Comparison of ENCODE assay signal across 19 cellular contexts in genomic region chr3:100629728-100630127, GRCh38. TPM values are rescaled to one million over a fixed set of nuclear protein-coding genes. Genes with fewer than 3 reads are reported as not detected.
"Had no signal": no experiment of that assay in that cellular context is flagged by ENCODE, and none has a peak within 500 bp of the region (broad histone marks: within the 10 kb centered on the region; RNA-seq: fewer than 3 reads in every experiment).

No MANE protein-coding gene starts in this region.

- H3K4me1 Mint-ChIP-seq: nephron progenitor cell had no signal

- H3K27ac ChIP-seq: esophagus muscularis mucosa, stomach, thoracic aorta had no signal

- H3K4me3 Mint-ChIP-seq: activated naive CD4-positive, alpha-beta T cell treated with anti-CD3 and anti-CD28 coated beads for 36 hours; dendritic cell treated with granulocyte-macrophage colony-stimulating factor and Interleukin-4, amounts not matched to agents 40 ng/mL and 50 ng/mL, for 4 days; endodermal cell; nephron progenitor cell; T-helper 1 cell treated with Interleukin-12 subunit alpha and Interleukin-12 subunit beta and Interleukin-4 antibody, amounts not matched to agents 30 μg/mL and 1 μg/mL, for 36 hours had no signal

- H3K9me3 Mint-ChIP-seq: dendritic cell treated with granulocyte-macrophage colony-stimulating factor and Interleukin-4, amounts not matched to agents 40 ng/mL and 50 ng/mL, for 4 days; T-helper 1 cell treated with Interleukin-12 subunit alpha and Interleukin-12 subunit beta and Interleukin-4 antibody, amounts not matched to agents 30 μg/mL and 1 μg/mL, for 36 hours had no signal

- H3K36me3 ChIP-seq: esophagus muscularis mucosa, stomach, thoracic aorta had no signal

- DNase-seq: activated CD4-positive, alpha-beta T cell treated with anti-CD3 and anti-CD28 coated beads, Interleukin-2, amount 50 U/mL, for 48 hours; activated CD8-positive, alpha-beta memory T cell treated with anti-CD3 and anti-CD28 coated beads, Interleukin-2, amount 50 U/mL, for 4 hours; activated naive CD4-positive, alpha-beta T cell treated with anti-CD3 and anti-CD28 coated beads for 36 hours; endodermal cell; mesenchymal stem cell; nephron progenitor cell; stimulated activated CD4-positive, alpha-beta T cell treated with anti-CD3 and anti-CD28 coated beads, Interleukin-4, amount 100 ng/mL, for 4 hours; stomach had no signal

- H3K4me1 ChIP-seq: esophagus muscularis mucosa had no signal

- H3K4me3 ChIP-seq: esophagus muscularis mucosa, stomach, thoracic aorta had no signal

- H3K27me3 ChIP-seq: esophagus muscularis mucosa, stomach had no signal

- FAIRE-seq: islet of Langerhans, TTC549 had no signal

- ATAC-seq: activated CD4-positive, CD25-positive, alpha-beta regulatory T cell treated with anti-CD3 and anti-CD28 coated beads, Interleukin-2, amount 50 U/mL, for 24 hours; left lobe of liver had no signal

- H3K27ac Mint-ChIP-seq: activated naive CD4-positive, alpha-beta T cell treated with anti-CD3 and anti-CD28 coated beads for 36 hours; dendritic cell treated with granulocyte-macrophage colony-stimulating factor and Interleukin-4, amounts not matched to agents 40 ng/mL and 50 ng/mL, for 4 days; nephron progenitor cell; T-helper 1 cell treated with Interleukin-12 subunit alpha and Interleukin-12 subunit beta and Interleukin-4 antibody, amounts not matched to agents 30 μg/mL and 1 μg/mL, for 36 hours had no signal

RNA-seq across cellular contexts. Expression of gene ADGRG7, which starts 20.3 kb away (rescaled TPM):
- total RNA-seq: activated naive CD4-positive, alpha-beta T cell treated with anti-CD3 and anti-CD28 coated beads for 36 hours; esophagus muscularis mucosa; fibroblast of villous mesenchyme; omental fat pad; thoracic aorta had no signal
- polyA plus RNA-seq: adipose tissue, stomach had no signal
